11 cellular contexts compared by ENCODE assay signal in the genomic region with DNA sequence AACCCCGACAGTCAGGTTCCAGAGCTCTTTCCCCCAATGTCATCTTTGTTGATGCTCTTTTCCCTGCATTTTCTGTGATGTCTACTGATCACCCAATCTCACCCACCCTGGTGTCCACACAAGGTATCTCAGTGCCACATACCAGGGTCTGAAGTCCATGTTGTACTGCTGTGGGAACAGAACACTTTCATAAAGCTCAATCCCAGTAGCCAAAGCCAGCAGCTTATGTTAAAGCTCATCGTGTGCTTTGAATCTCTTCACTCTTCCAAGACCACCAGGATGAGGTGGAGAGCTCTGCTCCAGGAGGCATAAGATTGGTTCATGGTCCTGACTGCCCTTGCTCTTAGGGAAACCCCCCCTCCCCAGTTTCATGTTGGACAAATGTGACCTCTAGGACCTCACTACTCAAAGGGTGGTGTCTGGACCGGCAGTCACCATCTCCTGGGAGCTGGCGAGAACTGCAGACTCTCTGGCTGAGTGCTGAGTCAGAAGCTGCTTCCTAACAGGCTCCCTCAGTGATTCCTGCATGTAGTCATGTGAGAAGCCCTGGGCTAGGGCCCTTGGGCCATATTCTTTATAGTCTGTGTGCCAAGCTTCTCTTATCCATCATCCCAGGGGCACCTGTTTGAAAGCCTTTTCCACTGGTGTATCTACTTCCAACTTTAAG. TPM values are rescaled to one million over a fixed set of nuclear protein-coding genes. Genes with fewer than 3 reads are reported as not detected.
DNase-seq lines count a peak whose midpoint lies in the region; TF ChIP-seq lines count a peak whose summit lies in the region.
"Had no signal": no experiment of that assay in that cellular context is flagged by ENCODE, and none has a peak within 500 bp of the region (broad histone marks: within the 10 kb centered on the region; RNA-seq: fewer than 3 reads in every experiment).

No MANE protein-coding gene starts in this region.

- H3K36me3 ChIP-seq in fibroblast of lung (ENCODE audit: control insufficient read depth, insufficient read depth, low read length) (peaks cover 2% of the 10 kb centered on the region), H7 (replicated peaks; ENCODE audit: control insufficient read depth, insufficient read depth, low read length) (peaks cover 16% of the 10 kb centered on the region)
- H3K36me3 ChIP-seq: ovary had no signal

- peaks cover 12% of the 10 kb centered on the region for H3K4me1 ChIP-seq in fibroblast of lung (ENCODE audit: control insufficient read depth, extremely low read depth, insufficient read depth, low read length)

- peaks cover under 1% of the 10 kb centered on the region for H3K79me2 ChIP-seq in fibroblast of lung (ENCODE audit: control insufficient read depth, insufficient read depth, low read length)

- peak overlapping the region; percentile 81 for H3K27ac ChIP-seq in fibroblast of lung (ENCODE audit: insufficient read depth, low read length)

- H2AFZ ChIP-seq in fibroblast of lung (ENCODE audit: low read length): no peak overlapping the region

- H3K9ac ChIP-seq in fibroblast of lung (ENCODE audit: insufficient read depth, low read length): no peak overlapping the region

- DNase-seq in EH (ENCODE audit: low read depth) (peak; percentile 85), RPMI7951 (ENCODE audit: low read depth) (peak; percentile 56), fibroblast of lung (ENCODE audit: low read depth in 2 of 2) (peak; percentile 67 to 68), renal cortical epithelial cell (ENCODE audit: low read depth) (peak; percentile 73), Ammon's horn (ENCODE audit: low spot score) (no peak), H7 (no peak), KBM-7 (no peak), NCI-H1105 treated with DMSO at 0.1 percent for 48 hours (lab: John Stamatoyannopoulos, UW) (no peak)
- DNase-seq: activated CD4-positive, alpha-beta T cell treated with anti-CD3 and anti-CD28 coated beads, Interleukin-2, amount 10 ng/mL, durations not matched to agents 7 days and 5 days; effector memory CD8-positive, alpha-beta T cell had no signal

- in situ Hi-C loops in KBM-7 (cut with MboI; ENCODE audit: low pct_unique_long_range_greater_than_20kb, low sequenced_read_pairs): no loop called here

- no peaks in the 10 kb centered on the region for H4K20me1 ChIP-seq in fibroblast of lung (ENCODE audit: control insufficient read depth, extremely low read depth, insufficient read depth, low read length)

- H3K9me3 ChIP-seq in fibroblast of lung (ENCODE audit: control insufficient read depth, insufficient read depth, low read depth, low read length): no peaks in the 10 kb centered on the region
- H3K9me3 ChIP-seq: ovary had no signal

- no peaks in the 10 kb centered on the region for H3K27me3 ChIP-seq in fibroblast of lung (ENCODE audit: control insufficient read depth, insufficient read depth, low read length)
- H3K27me3 ChIP-seq in H7 (ENCODE audit: control insufficient read depth, insufficient read depth, low read length): no peaks in the 10 kb centered on the region
- H3K27me3 ChIP-seq: ovary had no signal

- H3K4me2 ChIP-seq in fibroblast of lung (ENCODE audit: extremely low read depth, insufficient read depth, low read length): no peak overlapping the region

- no peak for TF ChIP-seq CTCF in fibroblast of lung (conservative IDR thresholded peaks at IDR 0.05 in 1 of 2, IDR thresholded peaks at IDR 0.05 in 1 of 2; ENCODE audit: low read depth in 1 of 2, low read length in 2 of 2)

- H3K4me3 ChIP-seq in fibroblast of lung (replicated peaks in 1 of 4; ENCODE audit: control extremely low read depth in 1 of 4, insufficient read depth in 1 of 4, low read depth in 3 of 4, low read length in 4 of 4) (no peak overlapping the region), H7 (ENCODE audit: insufficient read depth, low read depth, low read length) (no peak overlapping the region)
- H3K4me3 ChIP-seq: ovary had no signal

RNA-seq across cellular contexts. Expression of a gene that starts 13.4 kb away (rescaled TPM):
- total RNA-seq in RPMI7951 (2014; rRNA removed; shearing (Covaris generic)): not detected in 2 replicates
- total RNA-seq in fibroblast of lung (0.26 TPM in 1 of 2 replicates, not detected in the other), renal cortical epithelial cell (0.15 and 0.17 TPM in 2 replicates)
- polyA plus RNA-seq in fibroblast of lung: 0.02 TPM in 2 replicates
- polyA plus RNA-seq in fibroblast of lung (2012): 0.06 TPM in 1 of 2 replicates, not detected in the other
- 1.2 TPM in 1 of 2 replicates, not detected in the other for polyA minus RNA-seq in fibroblast of lung (ENCODE audit: low replicate concordance)
- total RNA-seq in H7 (2014; rRNA removed; shearing (Covaris generic)): 0.04 and 0.42 TPM in 2 replicates

RNA-seq across cellular contexts. Expression of a gene that starts 22.0 kb away (rescaled TPM):
- 51.9 and 52.4 TPM in 2 replicates for total RNA-seq in RPMI7951 (2014; rRNA removed; shearing (Covaris generic))
- 12.8 and 17.5 TPM in 2 replicates for total RNA-seq in fibroblast of lung
- polyA plus RNA-seq in fibroblast of lung: 30.6 and 37.6 TPM in 2 replicates
- 21.8 and 31.9 TPM in 2 replicates for polyA plus RNA-seq in fibroblast of lung (2012)
- polyA minus RNA-seq in fibroblast of lung (ENCODE audit: low replicate concordance): 5.4 and 21.2 TPM in 2 replicates
- 29.6 and 50.5 TPM in 2 replicates for total RNA-seq in renal cortical epithelial cell
- total RNA-seq in H7 (2014; rRNA removed; shearing (Covaris generic)): 86.0 and 91.1 TPM in 2 replicates

RNA-seq across cellular contexts. Expression of a gene that starts 33.1 kb away (rescaled TPM):
- 36.3 and 38.9 TPM in 2 replicates for total RNA-seq in RPMI7951 (2014; rRNA removed; shearing (Covaris generic))
- total RNA-seq in fibroblast of lung (37.8 and 47.1 TPM in 2 replicates), renal cortical epithelial cell (41.5 and 48.2 TPM in 2 replicates)
- 58.8 and 66.7 TPM in 2 replicates for polyA plus RNA-seq in fibroblast of lung
- 51.8 and 63.6 TPM in 2 replicates for polyA plus RNA-seq in fibroblast of lung (2012)
- 60.9 and 68.1 TPM in 2 replicates for polyA minus RNA-seq in fibroblast of lung (ENCODE audit: low replicate concordance)
- 15.6 and 19.9 TPM in 2 replicates for total RNA-seq in H7 (2014; rRNA removed; shearing (Covaris generic))

Comparison
In these comparisons a context has a peak if more than half of its experiments do, and no peak if none do; other contexts are left out.
1. DNase-seq: peak in EH (single experiment), RPMI7951 (single experiment), fibroblast of lung (2 of 2) and renal cortical epithelial cell (single experiment); none in Ammon's horn (single experiment), H7 (single experiment), KBM-7 (single experiment) and NCI-H1105 treated with DMSO at 0.1 percent for 48 hours (single experiment).